In genomic region chr1:153984125-153984899, GRCh38 we compare ENCODE assay signal across 1 cellular context.
TF ChIP-seq lines count a peak whose summit lies in the region.

No MANE protein-coding gene starts in this region.

TF ChIP-seq in K562, 482 proteins besides CTCF, POLR2A, EP300 and RAD21:
- TF ChIP-seq NELFE (IDR thresholded peaks at IDR 0.05; ENCODE audit: insufficient read depth, insufficient read length) (no peak), TCF7L2 (IDR thresholded peaks at IDR 0.05; ENCODE audit: low read depth, low read length) (no peak), SPI1 (IDR thresholded peaks at IDR 0.05; ENCODE audit: borderline replicate concordance, low read depth, low read length) (0 out of 2 replicates have a peak, but pooled peaks have one; percentile 31)
